1 cellular context compared by ENCODE assay signal in the genomic region with DNA sequence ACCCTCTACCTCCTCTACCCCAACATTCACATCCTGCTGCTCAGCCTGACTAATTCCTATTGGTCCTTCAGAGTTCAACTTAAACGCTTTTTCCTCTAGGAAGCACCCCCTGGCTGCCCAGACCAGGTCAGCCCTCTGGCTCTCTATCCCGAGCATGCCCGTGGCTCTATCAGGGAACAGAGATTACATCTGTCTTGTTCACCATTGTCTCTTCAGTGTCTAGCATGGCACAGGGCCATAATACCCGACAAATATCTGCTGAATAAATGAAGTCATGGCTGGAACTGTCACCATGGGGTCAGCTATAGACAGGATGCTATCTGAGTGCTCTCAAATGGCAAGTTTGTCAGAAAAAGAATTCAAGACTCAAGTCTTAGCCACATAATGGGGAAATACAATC.
TF ChIP-seq lines count a peak whose summit lies in the region.

No MANE protein-coding gene starts in this region.

TF ChIP-seq in HepG2, 621 proteins besides CTCF, POLR2A, EP300 and RAD21 (continued from another document):
- TF ChIP-seq, protein P1, sequence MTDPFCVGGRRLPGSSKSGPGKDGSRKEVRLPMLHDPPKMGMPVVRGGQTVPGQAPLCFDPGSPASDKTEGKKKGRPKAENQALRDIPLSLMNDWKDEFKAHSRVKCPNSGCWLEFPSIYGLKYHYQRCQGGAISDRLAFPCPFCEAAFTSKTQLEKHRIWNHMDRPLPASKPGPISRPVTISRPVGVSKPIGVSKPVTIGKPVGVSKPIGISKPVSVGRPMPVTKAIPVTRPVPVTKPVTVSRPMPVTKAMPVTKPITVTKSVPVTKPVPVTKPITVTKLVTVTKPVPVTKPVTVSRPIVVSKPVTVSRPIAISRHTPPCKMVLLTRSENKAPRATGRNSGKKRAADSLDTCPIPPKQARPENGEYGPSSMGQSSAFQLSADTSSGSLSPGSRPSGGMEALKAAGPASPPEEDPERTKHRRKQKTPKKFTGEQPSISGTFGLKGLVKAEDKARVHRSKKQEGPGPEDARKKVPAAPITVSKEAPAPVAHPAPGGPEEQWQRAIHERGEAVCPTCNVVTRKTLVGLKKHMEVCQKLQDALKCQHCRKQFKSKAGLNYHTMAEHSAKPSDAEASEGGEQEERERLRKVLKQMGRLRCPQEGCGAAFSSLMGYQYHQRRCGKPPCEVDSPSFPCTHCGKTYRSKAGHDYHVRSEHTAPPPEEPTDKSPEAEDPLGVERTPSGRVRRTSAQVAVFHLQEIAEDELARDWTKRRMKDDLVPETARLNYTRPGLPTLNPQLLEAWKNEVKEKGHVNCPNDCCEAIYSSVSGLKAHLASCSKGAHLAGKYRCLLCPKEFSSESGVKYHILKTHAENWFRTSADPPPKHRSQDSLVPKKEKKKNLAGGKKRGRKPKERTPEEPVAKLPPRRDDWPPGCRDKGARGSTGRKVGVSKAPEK (CRISPR knock-in tag; IDR thresholded peaks at IDR 0.05; ENCODE audit: borderline replicate concordance), result no peak
- TF ChIP-seq ZFP91 (CRISPR knock-in tag; IDR thresholded peaks at IDR 0.05; ENCODE audit: borderline replicate concordance) (no peak), MYNN (CRISPR knock-in tag; IDR thresholded peaks at IDR 0.05; ENCODE audit: low read depth) (no peak), KDM6A (CRISPR knock-in tag; IDR thresholded peaks at IDR 0.05; ENCODE audit: low read depth) (no peak), KLF6 (CRISPR knock-in tag; IDR thresholded peaks at IDR 0.05) (no peak), ZNF557 (CRISPR knock-in tag; IDR thresholded peaks at IDR 0.05) (no peak), RORA (CRISPR knock-in tag; IDR thresholded peaks at IDR 0.05) (no peak), ZSCAN31 (CRISPR knock-in tag; IDR thresholded peaks at IDR 0.05; ENCODE audit: low read depth) (no peak), SALL1 (CRISPR knock-in tag; IDR thresholded peaks at IDR 0.05) (no peak), ZNF704 (CRISPR knock-in tag; IDR thresholded peaks at IDR 0.05; ENCODE audit: borderline replicate concordance) (no peak)
